ENCODE assay signal across 11 cellular contexts in the genomic region with DNA sequence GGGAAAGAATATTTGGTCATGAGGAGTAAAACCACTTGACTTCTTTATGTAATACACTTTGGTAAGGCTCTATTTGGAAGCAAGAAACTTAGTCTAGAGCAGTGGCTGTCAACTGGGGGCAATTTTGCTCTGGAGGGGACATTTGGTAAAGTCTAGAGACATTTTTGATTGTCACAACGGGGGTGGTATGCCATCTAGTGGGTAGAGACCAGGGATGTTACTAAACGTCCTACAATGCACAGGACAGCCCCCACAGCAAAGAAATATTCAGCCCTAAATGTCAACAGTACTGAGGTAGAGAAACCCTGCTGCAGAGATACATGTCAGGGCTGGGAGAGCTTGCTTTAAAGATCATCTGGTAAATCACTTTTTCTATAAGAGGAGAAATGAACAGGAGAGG. TPM values are rescaled to one million over a fixed set of nuclear protein-coding genes. Genes with fewer than 3 reads are reported as not detected.
DNase-seq lines count a peak whose midpoint lies in the region; ATAC-seq and TF ChIP-seq lines count a peak whose summit lies in the region.
"Had no signal": no experiment of that assay in that cellular context is flagged by ENCODE, and none has a peak within 500 bp of the region (broad histone marks: within the 10 kb centered on the region; RNA-seq: fewer than 3 reads in every experiment).

No MANE protein-coding gene starts in this region.

- TF ChIP-seq CTCF in HEK293 (tag by site-specific recombination; IDR thresholded peaks at IDR 0.05) (peak; percentile 60), VCaP (conservative IDR thresholded peaks at IDR 0.05) (peak; percentile 36; the same call in 1 of the 2 replicates), right lobe of liver (IDR thresholded peaks at IDR 0.05) (peak; percentile 32 to 51 (median 38))

- CTCF ChIA-PET in HEK293 (lab: Yijun Ruan, JAX) = interaction anchor here (0.6 to 3.2 kb wide), 7 partner anchors 10 to 340 kb away, joined by 3 to 18 read pairs (median 4); no protein-coding TSS in a partner anchor

- ATAC-seq in right lobe of liver = peak; percentile 40 to 78 (median 56)
- ATAC-seq: esophagus mucosa had no signal

- H3K36me3 ChIP-seq in HEK293 (ENCODE audit: control insufficient read depth in 2 of 2, insufficient read depth in 1 of 2, low read length in 2 of 2) (peaks cover 9 to 70% of the 10 kb centered on the region in 2 experiments), right lobe of liver (peaks cover 0 to 19% (median 2%) of the 10 kb centered on the region in 4 donors)

- DNase-seq in SHP77 (lab: John Stamatoyannopoulos, UW) (peak; percentile 1 to 14), SHP77 treated with DMSO at 0.1 percent for 48 hours (lab: John Stamatoyannopoulos, UW) (no peak), right lobe of liver (no peak), LoVo (ENCODE audit: low spot score) (no peak), NCI-H510A treated with DMSO at 0.1 percent for 48 hours (lab: John Stamatoyannopoulos, UW) (no peak)
- DNase-seq in stimulated activated CD4-positive, alpha-beta T cell treated with anti-CD3 and anti-CD28 coated beads, Interleukin-2, amount 100 ng/mL, for 24 hours = no peak
- DNase-seq: NCI-H2227 treated with DMSO at 0.1 percent for 48 hours had no signal

- no peak overlapping the region for H3K27ac ChIP-seq in HEK293 (ENCODE audit: extremely low read depth, low read depth, low read length)
- no peak overlapping the region for H3K27ac ChIP-seq in VCaP
- no peak overlapping the region for H3K27ac ChIP-seq in right lobe of liver

- intact Hi-C loops in right lobe of liver (cut with DNase I) = no loop called here

- WGBS in right lobe of liver (ENCODE audit: insufficient coverage, low coverage, low lambda C conversion rate, missing lambda C conversion rate) = 0% methylated on average over 2 of the region's 2 CpGs

- H3K4me3 ChIP-seq in HEK293 (ENCODE audit: low read depth, low read length) (no peak overlapping the region), right lobe of liver (no peak overlapping the region)
- H3K4me3 ChIP-seq: lung had no signal

- H3K9me3 ChIP-seq in HEK293 (ENCODE audit: control insufficient read depth, insufficient read depth, low read depth, low read length) = no peaks in the 10 kb centered on the region
- no peaks in the 10 kb centered on the region for H3K9me3 ChIP-seq in right lobe of liver

- POLR2A ChIA-PET in HEK293 (lab: Yijun Ruan, JAX) = no interaction called here

- H3K27me3 ChIP-seq in right lobe of liver = no peaks in the 10 kb centered on the region

- no peaks in the 10 kb centered on the region for H3K4me1 ChIP-seq in HEK293 (ENCODE audit: control insufficient read depth, insufficient read depth, low read length)
- no peaks in the 10 kb centered on the region for H3K4me1 ChIP-seq in right lobe of liver

- no peak for TF ChIP-seq POLR2A in right lobe of liver (IDR thresholded peaks at IDR 0.05)

TF ChIP-seq in HEK293, 187 proteins besides CTCF, POLR2A, EP300 and RAD21:
- TF ChIP-seq ZNF654 (tag by site-specific recombination; IDR thresholded peaks at IDR 0.05; ENCODE audit: low read depth) (peak; percentile 27), OVOL3 (tag by site-specific recombination; IDR thresholded peaks at IDR 0.05) (no peak)

RNA-seq across cellular contexts. Expression of a gene that starts 13.5 kb away (rescaled TPM):
- 10 to 100 TPM; 37.1 to 54.7 (median 45.1) TPM for total RNA-seq in right lobe of liver

RNA-seq across cellular contexts. Expression of a gene that starts 29.3 kb away (rescaled TPM):
- 100 to 1,000 TPM; 143 to 178 (median 160) TPM for total RNA-seq in right lobe of liver

RNA-seq across cellular contexts. Expression of a gene that starts 54.0 kb away (rescaled TPM):
- total RNA-seq in right lobe of liver = 10 to 100 TPM; 25.9 to 46.9 (median 42.0) TPM

RNA-seq across cellular contexts. Expression of a gene that starts 58.6 kb away (rescaled TPM):
- under 1 TPM in 4 of 6 experiments, not detected in 2; 0.04 to 0.07 (median 0.06) TPM for total RNA-seq in right lobe of liver

Comparison
In these comparisons a context has a peak if more than half of its experiments do, and no peak if none do; other contexts are left out.
1. DNase-seq: peak in SHP77 (2 of 2); none in SHP77 treated with DMSO at 0.1 percent for 48 hours (single experiment), right lobe of liver (0 of 3), LoVo (single experiment), NCI-H510A treated with DMSO at 0.1 percent for 48 hours (single experiment) and stimulated activated CD4-positive, alpha-beta T cell treated with anti-CD3 and anti-CD28 coated beads, Interleukin-2, amount 100 ng/mL, for 24 hours (0 of 2).
2. Peak in every context shown above with its lines, with median percentiles within 50 percentile points of each other: CTCF ChIP-seq.